In genomic region chr3:98811048-98811447, GRCh38 we compare ENCODE assay signal across 22 cellular contexts. TPM values are rescaled to one million over a fixed set of nuclear protein-coding genes. Genes with fewer than 3 reads are reported as not detected.
A peak's percentile ranks its signal among the peaks of the same experiment; 100 is the strongest.
DNase-seq lines count a peak whose midpoint lies in the region; ATAC-seq, FAIRE-seq and TF ChIP-seq lines count a peak whose summit lies in the region.
"Had no signal": no experiment of that assay in that cellular context is flagged by ENCODE, and none has a peak within 500 bp of the region (broad histone marks: within the 10 kb centered on the region; RNA-seq: fewer than 3 reads in every experiment).

No MANE protein-coding gene starts in this region.

- H2AFZ ChIP-seq in HepG2 (ENCODE audit: low read length): no peak overlapping the region

- H3K4me3 ChIP-seq in HepG2 (replicated peaks in 1 of 3; ENCODE audit: insufficient read depth in 1 of 3, low read depth in 2 of 3, low read length in 3 of 3): no peak overlapping the region

- TF ChIP-seq POLR2A in HepG2 (IDR thresholded peaks at IDR 0.05; ENCODE audit: insufficient read depth in 1 of 2, low read depth in 2 of 2, low read length in 2 of 2): no peak

- H3K9me3 Mint-ChIP-seq in activated CD8-positive, alpha-beta T cell treated with anti-CD3 and anti-CD28 coated beads, Interleukin-2, amount 10 ng/mL, durations not matched to agents 7 days and 5 days (ENCODE audit: insufficient read depth): no peaks in the 10 kb centered on the region

- no peak overlapping the region for H3K4me3 Mint-ChIP-seq in activated CD8-positive, alpha-beta T cell treated with anti-CD3 and anti-CD28 coated beads, Interleukin-2, amount 10 ng/mL, durations not matched to agents 7 days and 5 days
- H3K4me3 Mint-ChIP-seq: B cell; CD4-positive, CD25-positive, alpha-beta regulatory T cell had no signal

- no peak for FAIRE-seq in HepG2 (lab: Jason Lieb, UNC)

- no peaks in the 10 kb centered on the region for H4K20me1 ChIP-seq in HepG2 (ENCODE audit: insufficient read depth, low read length)

- peak; percentile 4 for DNase-seq in NOMO-1 treated with DMSO at 0.1 percent for 48 hours (lab: John Stamatoyannopoulos, UW; ENCODE audit: unreplicated experiment)
- DNase-seq in NOMO-1 treated with dmso at 0.1 percent for 144 hours (lab: John Stamatoyannopoulos, UW; ENCODE audit: unreplicated experiment): no peak
- DNase-seq in amniotic epithelial cell (ENCODE audit: low read depth): peak; percentile 56
- peak; percentile 68 for DNase-seq in HepG2 (ENCODE audit: low spot score)
- DNase-seq in SK-N-DZ (ENCODE audit: low spot score): no peak
- DNase-seq in activated CD8-positive, alpha-beta T cell treated with anti-CD3 and anti-CD28 coated beads, Interleukin-2, amount 10 ng/mL, durations not matched to agents 7 days and 5 days: no peak
- no peak for DNase-seq in NCI-H2196 (lab: John Stamatoyannopoulos, UW; ENCODE audit: unreplicated experiment)
- DNase-seq: 8988T; CD4-positive, CD25-positive, alpha-beta regulatory T cell; DMS79 treated with DMSO at 0.1 percent for 48 hours; KBM-7; MM.1S; NCI-H1105 treated with DMSO at 0.1 percent for 48 hours; NCI-H1694; NCI-H2081; NCI-H2171; NCI-H524 treated with DMSO at 0.1 percent for 48 hours; NCI-H82; OCI-M1; SK-N-SH had no signal

- H3K9ac ChIP-seq in HepG2 (ENCODE audit: insufficient read depth, low read depth, low read length): no peak overlapping the region
- H3K9ac ChIP-seq: SK-N-SH had no signal

- H3K36me3 ChIP-seq in HepG2 (replicated peaks in 1 of 2; ENCODE audit: control insufficient read depth in 1 of 2, insufficient read depth in 2 of 2, low read length in 2 of 2): peaks cover 6 to 39% of the 10 kb centered on the region in 2 experiments

- BruUV-seq in HepG2 (replicated peaks; lab: Mats Ljungman, UMichigan): no TSS peak

- in situ Hi-C loops in HepG2 (cut with HindIII; ENCODE audit: extremely low pct_ligation_motif_present, low pct_unique_long_range_greater_than_20kb): loop anchor here (5.0 kb wide), 1 partner anchor 209 kb away; no protein-coding TSS in a partner anchor

- TF ChIP-seq RAD21 in HepG2 (CRISPR knock-in tag; IDR thresholded peaks at IDR 0.05): no peak

- no peaks in the 10 kb centered on the region; a peak in 1 of 5 replicates for H3K27me3 ChIP-seq in HepG2 (ENCODE audit: control insufficient read depth in 1 of 2, insufficient read depth in 2 of 2, low read length in 2 of 2)

- no peaks in the 10 kb centered on the region for H3K36me3 Mint-ChIP-seq in activated CD8-positive, alpha-beta T cell treated with anti-CD3 and anti-CD28 coated beads, Interleukin-2, amount 10 ng/mL, durations not matched to agents 7 days and 5 days (ENCODE audit: low read depth)

- H3K4me1 Mint-ChIP-seq in activated CD8-positive, alpha-beta T cell treated with anti-CD3 and anti-CD28 coated beads, Interleukin-2, amount 10 ng/mL, durations not matched to agents 7 days and 5 days (ENCODE audit: low read depth): no peaks in the 10 kb centered on the region
- H3K4me1 Mint-ChIP-seq: B cell; CD4-positive, CD25-positive, alpha-beta regulatory T cell had no signal

- H3K27me3 Mint-ChIP-seq in activated CD8-positive, alpha-beta T cell treated with anti-CD3 and anti-CD28 coated beads, Interleukin-2, amount 10 ng/mL, durations not matched to agents 7 days and 5 days (ENCODE audit: low read depth): no peaks in the 10 kb centered on the region
- H3K27me3 Mint-ChIP-seq: B cell had no signal

- ATAC-seq in HepG2: peak; percentile 62
- no peak for ATAC-seq in activated CD8-positive, alpha-beta T cell treated with anti-CD3 and anti-CD28 coated beads, Interleukin-2, amount 10 ng/mL, durations not matched to agents 7 days and 5 days
- ATAC-seq: Right ventricle myocardium inferior had no signal

- TF ChIP-seq CTCF in HepG2 (CRISPR knock-in tag; IDR thresholded peaks at IDR 0.05): no peak

- POLR2A ChIA-PET in HepG2 (lab: Yijun Ruan, JAX): no interaction called here
- POLR2A ChIA-PET in activated CD8-positive, alpha-beta T cell treated with anti-CD3 and anti-CD28 coated beads, Interleukin-2, amount 10 ng/mL, durations not matched to agents 7 days and 5 days (lab: Charles Lee): no interaction called here

- CTCF ChIA-PET in HepG2 (lab: Yijun Ruan, JAX; ENCODE audit: low intra/inter-chr PET ratio, low total read pairs): interaction anchor here (2.8 kb wide), 1 partner anchor 208 kb away, joined by 24 read pairs; no protein-coding TSS in a partner anchor
- CTCF ChIA-PET in activated CD8-positive, alpha-beta T cell treated with anti-CD3 and anti-CD28 coated beads, Interleukin-2, amount 10 ng/mL, durations not matched to agents 7 days and 5 days (lab: Charles Lee): interaction anchor here (1.6 to 2.2 kb wide), 2 partner anchors 209 to 772 kb away, joined by 3 to 13 read pairs; no protein-coding TSS in a partner anchor

- peaks cover 26% of the 10 kb centered on the region for H3K4me1 ChIP-seq in HepG2 (ENCODE audit: insufficient read depth, low read length)

- WGBS in HepG2 (ENCODE audit: low lambda C conversion rate): 22% methylated on average over 6 of the region's 6 CpGs

- no peaks in the 10 kb centered on the region for H3K79me2 ChIP-seq in HepG2 (ENCODE audit: insufficient read depth, low read length)

- no peak overlapping the region for H3K4me2 ChIP-seq in HepG2 (ENCODE audit: low read depth, low read length)
- H3K4me2 ChIP-seq: SK-N-SH had no signal

- peak in 1 of 2 experiments; percentile 22; a peak in 1 of 4 replicates for TF ChIP-seq EP300 in HepG2 (IDR thresholded peaks at IDR 0.05; ENCODE audit: low read depth in 2 of 2, low read length in 2 of 2)
- no peak for TF ChIP-seq EP300 in HepG2 (CRISPR knock-in tag; IDR thresholded peaks at IDR 0.05; ENCODE audit: borderline replicate concordance)

- intact Hi-C loops in HepG2 (cut with micrococcal nuclease; ENCODE audit: unreplicated experiment): loop anchor here (5.0 to 10.0 kb wide), 2 partner anchors 129 to 286 kb away; partner anchors contain the start of gene CLDND1

- no peak overlapping the region for H3K27ac Mint-ChIP-seq in activated CD8-positive, alpha-beta T cell treated with anti-CD3 and anti-CD28 coated beads, Interleukin-2, amount 10 ng/mL, durations not matched to agents 7 days and 5 days
- H3K27ac Mint-ChIP-seq: B cell; CD4-positive, CD25-positive, alpha-beta regulatory T cell had no signal

- H3K9me3 ChIP-seq in HepG2 (ENCODE audit: low read length): no peaks in the 10 kb centered on the region
- H3K9me3 ChIP-seq: SK-N-SH had no signal

- H3K27ac ChIP-seq in HepG2 (ENCODE audit: extremely low read length, insufficient read depth, low read length): peak overlapping the region; percentile 4

TF ChIP-seq in HepG2, 621 proteins besides CTCF, POLR2A, EP300 and RAD21 (continues in another document):
- 0 out of 2 replicates have a peak, but pooled peaks have one; percentile 20 for TF ChIP-seq GATAD2A (CRISPR knock-in tag; IDR thresholded peaks at IDR 0.05)
- no peak for TF ChIP-seq GTF3A (CRISPR knock-in tag; conservative IDR thresholded peaks at IDR 0.05)
- no peak for TF ChIP-seq SOX13 (IDR thresholded peaks at IDR 0.05)
- TF ChIP-seq SOX13 (CRISPR knock-in tag; conservative IDR thresholded peaks at IDR 0.05 in 1 of 2, IDR thresholded peaks at IDR 0.05 in 1 of 2): peak in 1 of 2 experiments; percentile 70; a peak in 2 of 4 replicates
- no peak for TF ChIP-seq RFX1 (IDR thresholded peaks at IDR 0.05)
- TF ChIP-seq NCOA2 (CRISPR knock-in tag; IDR thresholded peaks at IDR 0.05): 0 out of 2 replicates have a peak, but pooled peaks have one; percentile 47
- peak; percentile 53 for TF ChIP-seq FOXP4 (CRISPR knock-in tag; IDR thresholded peaks at IDR 0.05)

RNA-seq across cellular contexts. Expression of gene ST3GAL6, which starts 47.9 kb away (rescaled TPM):
- 16.3 and 23.2 TPM in 2 replicates for total RNA-seq in HepG2 (2016; rRNA removed; fragmentation: Illumina TruSeq; extraction: Trizol)
- total RNA-seq in HepG2 (2016; cell fraction: cytosol; rRNA removed; fragmentation: Illumina TruSeq; extraction: Trizol; ENCODE audit: low read depth): 42.6 and 48.7 TPM in 2 replicates
- total RNA-seq in HepG2 (2016; cell fraction: insoluble cytoplasmic fraction; rRNA removed; fragmentation: Illumina TruSeq; extraction: Trizol): 18.1 and 25.7 TPM in 2 replicates
- 26.9 and 29.4 TPM in 2 replicates for total RNA-seq in HepG2 (2016; cell fraction: membrane; rRNA removed; fragmentation: Illumina TruSeq; extraction: Trizol)
- total RNA-seq in HepG2 (2016; cell fraction: nucleus; rRNA removed; fragmentation: Illumina TruSeq; extraction: Trizol): 36.0 and 39.4 TPM in 2 replicates
- 11.7 and 17.5 TPM in 2 replicates for polyA plus RNA-seq in HepG2 (2011; rRNA removed)
- 6.4 and 9.1 TPM in 2 replicates for polyA plus RNA-seq in HepG2 (2011; cell fraction: cytosol; rRNA removed)
- polyA plus RNA-seq in HepG2 (2011; cell fraction: nucleus; rRNA removed): 12.3 and 12.7 TPM in 2 replicates
- 12.2 and 16.3 TPM in 2 replicates for polyA plus RNA-seq in HepG2 (2012)
- 8.6 and 11.5 TPM in 2 replicates for polyA plus RNA-seq in HepG2 (2016; cell fraction: cytosol; fragmentation: Illumina TruSeq; extraction: Trizol; ENCODE audit: low read depth)
- polyA plus RNA-seq in HepG2 (2016; cell fraction: insoluble cytoplasmic fraction; fragmentation: Illumina TruSeq; extraction: Trizol; ENCODE audit: low read depth): 18.1 and 18.9 TPM in 2 replicates
- polyA plus RNA-seq in HepG2 (2016; cell fraction: membrane; fragmentation: Illumina TruSeq; extraction: Trizol; ENCODE audit: low read depth): 13.3 and 15.7 TPM in 2 replicates
- 68.6 and 70.2 TPM in 2 replicates for polyA plus RNA-seq in HepG2 (2016; cell fraction: nucleus; fragmentation: Illumina TruSeq; extraction: Trizol; ENCODE audit: insufficient read depth, low read depth)
- 12.2 TPM in 1 of 2 replicates, not detected in the other for polyA minus RNA-seq in HepG2 (2011; rRNA and poly(A)+ RNA removed; ENCODE audit: low replicate concordance)
- polyA minus RNA-seq in HepG2 (2011; cell fraction: cytosol; rRNA and poly(A)+ RNA removed): 13.5 and 16.5 TPM in 2 replicates
- polyA minus RNA-seq in HepG2 (2011; cell fraction: nucleus; rRNA and poly(A)+ RNA removed): 33.6 and 35.4 TPM in 2 replicates
- polyA plus RNA-seq in SK-N-DZ (2014; cell fraction: cytosol; rRNA removed): 39.2 and 43.0 TPM in 2 replicates
- 52.6 and 56.4 TPM in 2 replicates for polyA plus RNA-seq in SK-N-DZ (2014; cell fraction: nucleus; rRNA removed)
- total RNA-seq in activated CD8-positive, alpha-beta T cell treated with anti-CD3 and anti-CD28 coated beads, Interleukin-2, amount 10 ng/mL, durations not matched to agents 7 days and 5 days: not detected
- total RNA-seq: B cell had no signal

Comparison
In these comparisons a context has a peak if more than half of its experiments do, and no peak if none do; other contexts are left out.
1. DNase-seq: peak in NOMO-1 treated with DMSO at 0.1 percent for 48 hours (single experiment), amniotic epithelial cell (single experiment) and HepG2 (single experiment); none in NOMO-1 treated with dmso at 0.1 percent for 144 hours (single experiment), SK-N-DZ (single experiment), activated CD8-positive, alpha-beta T cell treated with anti-CD3 and anti-CD28 coated beads, Interleukin-2, amount 10 ng/mL, durations not matched to agents 7 days and 5 days (single experiment) and NCI-H2196 (single experiment).
2. RNA of gene ST3GAL6, which starts 47.9 kb away (total RNA-seq): 16.3 to 48.7 TPM in HepG2; not detected in activated CD8-positive, alpha-beta T cell treated with anti-CD3 and anti-CD28 coated beads, Interleukin-2, amount 10 ng/mL, durations not matched to agents 7 days and 5 days; every median in the first group is over 10 times any median in the second.